8 cellular contexts compared by ENCODE assay signal in genomic region chr10:28663576-28664368, GRCh38.
DNase-seq lines count a peak whose midpoint lies in the region; ATAC-seq lines count a peak whose summit lies in the region.

No MANE protein-coding gene starts in this region.

- ATAC-seq in GM18909 (IDR thresholded peaks at IDR 0.05; ENCODE audit: poor library complexity, unreplicated experiment) (peak; percentile 86), HG03159 (IDR thresholded peaks at IDR 0.05; ENCODE audit: unreplicated experiment) (peak; percentile 86)

- DNase-seq in AML-193 (lab: John Stamatoyannopoulos, UW) (peak; percentile 44 to 68), NCI-H2227 treated with DMSO at 0.1 percent for 48 hours (lab: John Stamatoyannopoulos, UW) (peak; percentile 54), kidney tubule cell (ENCODE audit: low spot score) (peak; percentile 82)
- DNase-seq in activated CD4-positive, CD25-positive, alpha-beta regulatory T cell (lab: John Stamatoyannopoulos, UW), result peak; percentile 7 to 22 (median 16)
- DNase-seq in central memory CD4-positive, alpha-beta T cell, result peak; percentile 57
- peak; percentile 68 for DNase-seq in stimulated activated CD4-positive, alpha-beta T cell treated with anti-CD3 and anti-CD28 coated beads, Interleukin-2, amount 100 ng/mL, for 24 hours

Comparison
In these comparisons a context has a peak if more than half of its experiments do, and no peak if none do; other contexts are left out.
1. Peak in every context shown above with its lines: DNase-seq and ATAC-seq.
2. DNase-seq: peak in every context shown above with its lines; median percentile 82 in kidney tubule cell; 68 in stimulated activated CD4-positive, alpha-beta T cell treated with anti-CD3 and anti-CD28 coated beads, Interleukin-2, amount 100 ng/mL, for 24 hours; 57 in central memory CD4-positive, alpha-beta T cell; 56 in AML-193; 54 in NCI-H2227 treated with DMSO at 0.1 percent for 48 hours; 16 in activated CD4-positive, CD25-positive, alpha-beta regulatory T cell.